Comparison of ENCODE assay signal across 7 cellular contexts in the genomic region with DNA sequence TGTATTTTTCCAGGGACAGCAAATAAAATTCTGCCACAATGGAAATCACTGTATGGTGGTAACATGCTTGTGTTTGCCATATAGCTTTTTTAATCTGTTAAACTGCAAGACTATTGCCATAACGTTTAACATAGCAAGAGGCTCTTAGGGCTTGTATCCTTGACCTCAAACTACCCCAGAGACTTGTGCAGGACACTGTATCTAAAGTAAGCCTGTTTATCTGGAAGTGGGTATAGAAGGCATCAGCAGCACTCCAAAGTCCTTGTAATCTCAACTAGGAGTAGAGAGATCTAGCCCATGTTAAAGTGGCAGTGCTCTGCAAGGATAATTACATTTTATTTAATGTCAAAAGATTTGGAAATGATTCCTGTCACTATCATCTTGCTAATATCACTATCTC.
"Had no signal": no experiment of that assay in that cellular context is flagged by ENCODE, and none has a peak within 500 bp of the region (broad histone marks: within the 10 kb centered on the region; RNA-seq: fewer than 3 reads in every experiment).

No MANE protein-coding gene starts in this region.

- DNase-seq: GM23248, GOT3, H7, HFFc6, IMR-90 had no signal

- H3K4me1 ChIP-seq: HAP-1 had no signal

- H3K4me3 ChIP-seq: GM23248, HAP-1, K562 had no signal

- H3K9me3 ChIP-seq: HAP-1 had no signal

- H3K36me3 ChIP-seq: HAP-1 had no signal

- H3K27ac ChIP-seq: GM23248 had no signal
